1 cellular context compared by ENCODE assay signal in the genomic region with DNA sequence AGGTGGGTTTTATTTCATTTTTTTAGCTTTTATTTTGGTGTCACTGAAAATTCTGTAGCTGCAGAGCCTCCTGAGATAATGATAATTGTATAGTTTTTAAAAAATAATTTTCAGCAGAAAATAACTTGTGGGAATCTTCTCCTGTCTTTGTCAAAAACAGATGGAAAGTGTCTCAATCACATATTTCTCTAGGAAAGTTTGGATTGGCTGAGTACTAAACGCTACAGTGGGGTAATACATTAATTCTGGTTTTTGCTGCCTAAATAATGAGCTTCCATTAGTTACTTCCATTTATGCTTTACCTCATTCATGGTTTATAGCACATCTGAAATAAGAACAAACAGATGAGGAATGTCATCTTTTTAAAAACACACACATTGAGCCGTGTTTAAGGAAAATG.
TF ChIP-seq lines count a peak whose summit lies in the region.

No MANE protein-coding gene starts in this region.

TF ChIP-seq in WTC11, 78 proteins besides CTCF, POLR2A, EP300 and RAD21 (continued from another document):
- TF ChIP-seq, protein P1, sequence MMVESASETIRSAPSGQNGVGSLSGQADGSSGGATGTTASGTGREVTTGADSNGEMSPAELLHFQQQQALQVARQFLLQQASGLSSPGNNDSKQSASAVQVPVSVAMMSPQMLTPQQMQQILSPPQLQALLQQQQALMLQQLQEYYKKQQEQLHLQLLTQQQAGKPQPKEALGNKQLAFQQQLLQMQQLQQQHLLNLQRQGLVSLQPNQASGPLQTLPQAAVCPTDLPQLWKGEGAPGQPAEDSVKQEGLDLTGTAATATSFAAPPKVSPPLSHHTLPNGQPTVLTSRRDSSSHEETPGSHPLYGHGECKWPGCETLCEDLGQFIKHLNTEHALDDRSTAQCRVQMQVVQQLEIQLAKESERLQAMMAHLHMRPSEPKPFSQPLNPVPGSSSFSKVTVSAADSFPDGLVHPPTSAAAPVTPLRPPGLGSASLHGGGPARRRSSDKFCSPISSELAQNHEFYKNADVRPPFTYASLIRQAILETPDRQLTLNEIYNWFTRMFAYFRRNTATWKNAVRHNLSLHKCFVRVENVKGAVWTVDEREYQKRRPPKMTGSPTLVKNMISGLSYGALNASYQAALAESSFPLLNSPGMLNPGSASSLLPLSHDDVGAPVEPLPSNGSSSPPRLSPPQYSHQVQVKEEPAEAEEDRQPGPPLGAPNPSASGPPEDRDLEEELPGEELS (CRISPR knock-in tag; IDR thresholded peaks at IDR 0.05) = no peak
- TF ChIP-seq RORB (CRISPR knock-in tag; IDR thresholded peaks at IDR 0.05) = no peak
- no peak for TF ChIP-seq TCF7 (CRISPR knock-in tag; IDR thresholded peaks at IDR 0.05; ENCODE audit: low read depth)
- TF ChIP-seq, protein P2, sequence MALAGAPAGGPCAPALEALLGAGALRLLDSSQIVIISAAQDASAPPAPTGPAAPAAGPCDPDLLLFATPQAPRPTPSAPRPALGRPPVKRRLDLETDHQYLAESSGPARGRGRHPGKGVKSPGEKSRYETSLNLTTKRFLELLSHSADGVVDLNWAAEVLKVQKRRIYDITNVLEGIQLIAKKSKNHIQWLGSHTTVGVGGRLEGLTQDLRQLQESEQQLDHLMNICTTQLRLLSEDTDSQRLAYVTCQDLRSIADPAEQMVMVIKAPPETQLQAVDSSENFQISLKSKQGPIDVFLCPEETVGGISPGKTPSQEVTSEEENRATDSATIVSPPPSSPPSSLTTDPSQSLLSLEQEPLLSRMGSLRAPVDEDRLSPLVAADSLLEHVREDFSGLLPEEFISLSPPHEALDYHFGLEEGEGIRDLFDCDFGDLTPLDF (CRISPR knock-in tag; IDR thresholded peaks at IDR 0.05) = no peak
- TF ChIP-seq PRRX2 (CRISPR knock-in tag; IDR thresholded peaks at IDR 0.05) = no peak
- TF ChIP-seq, protein P3, sequence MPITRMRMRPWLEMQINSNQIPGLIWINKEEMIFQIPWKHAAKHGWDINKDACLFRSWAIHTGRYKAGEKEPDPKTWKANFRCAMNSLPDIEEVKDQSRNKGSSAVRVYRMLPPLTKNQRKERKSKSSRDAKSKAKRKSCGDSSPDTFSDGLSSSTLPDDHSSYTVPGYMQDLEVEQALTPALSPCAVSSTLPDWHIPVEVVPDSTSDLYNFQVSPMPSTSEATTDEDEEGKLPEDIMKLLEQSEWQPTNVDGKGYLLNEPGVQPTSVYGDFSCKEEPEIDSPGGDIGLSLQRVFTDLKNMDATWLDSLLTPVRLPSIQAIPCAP (CRISPR knock-in tag; IDR thresholded peaks at IDR 0.05) = no peak
